15 cellular contexts compared by ENCODE assay signal in the genomic region with DNA sequence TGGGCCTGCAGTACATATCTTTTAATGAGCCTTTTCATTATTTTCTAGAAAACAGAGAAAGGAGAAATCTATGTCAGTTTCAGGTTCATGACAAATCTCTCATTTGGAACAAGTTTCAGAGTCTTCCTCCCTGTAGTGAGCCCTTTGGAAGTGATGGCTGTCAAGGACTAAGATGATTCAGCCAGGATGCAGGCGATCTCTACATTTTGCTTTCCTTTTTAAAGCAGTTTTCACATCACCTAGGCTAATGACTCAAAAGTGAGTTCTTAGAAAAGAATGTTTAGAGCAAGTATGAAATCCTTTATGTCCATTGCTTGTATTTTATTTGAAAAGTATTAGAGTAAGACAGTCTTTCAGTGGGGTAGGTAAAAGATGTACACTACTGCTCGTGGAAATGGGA.
"Had no signal": no experiment of that assay in that cellular context is flagged by ENCODE, and none has a peak within 500 bp of the region (broad histone marks: within the 10 kb centered on the region; RNA-seq: fewer than 3 reads in every experiment).

No MANE protein-coding gene starts in this region.

- DNase-seq: activated CD4-positive, alpha-beta T cell treated with anti-CD3 and anti-CD28 coated beads for 4 hours; activated CD8-positive, alpha-beta memory T cell treated with anti-CD3 and anti-CD28 coated beads, Interleukin-2, amount 50 U/mL, for 4 hours; activated CD8-positive, alpha-beta T cell treated with anti-CD3 and anti-CD28 coated beads for 36 hours; activated naive CD4-positive, alpha-beta T cell treated with Interleukin-2 at 50 U/mL for 16 hours; activated naive CD8-positive, alpha-beta T cell treated with anti-CD3 and anti-CD28 coated beads, Interleukin-2, amount 50 U/mL, for 24 hours; activated T-cell treated with anti-CD3 and anti-CD28 coated beads, Interleukin-2, amount 50 U/mL, for 72 hours; effector memory CD4-positive, alpha-beta T cell; left cardiac atrium; lower lobe of right lung; naive thymus-derived CD4-positive, alpha-beta T cell; small intestine; thyroid gland had no signal

- H3K4me1 ChIP-seq: lower lobe of right lung, right atrium auricular region, thyroid gland had no signal

- H3K27ac ChIP-seq: epithelial cell of prostate, lower lobe of right lung, right atrium auricular region, thyroid gland had no signal

- H3K9me3 ChIP-seq: lower lobe of right lung, right atrium auricular region, thyroid gland had no signal

- H3K4me3 ChIP-seq: lower lobe of right lung, right atrium auricular region, thyroid gland had no signal

- H3K36me3 ChIP-seq: lower lobe of right lung, right atrium auricular region had no signal

- ATAC-seq: activated CD8-positive, alpha-beta T cell treated with anti-CD3 and anti-CD28 coated beads for 36 hours; activated naive CD8-positive, alpha-beta T cell treated with anti-CD3 and anti-CD28 coated beads, Interleukin-2, amount 50 U/mL, for 24 hours; activated T-cell treated with anti-CD3 and anti-CD28 coated beads, Interleukin-2, amount 50 U/mL, for 72 hours; left cardiac atrium; lower lobe of right lung; naive thymus-derived CD4-positive, alpha-beta T cell; stimulated activated effector memory CD8-positive, alpha-beta T cell treated with anti-CD3 and anti-CD28 coated beads, Interleukin-12 subunit alpha, Interleukin-12 subunit beta, amount 100 ng/mL, for 72 hours had no signal

- H3K27me3 ChIP-seq: right atrium auricular region, thyroid gland had no signal
